Comparison of ENCODE assay signal across 1 cellular context in genomic region chr6:3742426-3743344, GRCh38.
A peak's percentile ranks its signal among the peaks of the same experiment; 100 is the strongest.
TF ChIP-seq lines count a peak whose summit lies in the region.

No MANE protein-coding gene starts in this region.

TF ChIP-seq in HepG2, 621 proteins besides CTCF, POLR2A, EP300 and RAD21 (continued from another document and continues in another):
- no peak for TF ChIP-seq IKZF4 (CRISPR knock-in tag; IDR thresholded peaks at IDR 0.05; ENCODE audit: borderline replicate concordance, low read depth, not compliant biosample characterization)
- no peak for TF ChIP-seq ZNF468 (CRISPR knock-in tag; IDR thresholded peaks at IDR 0.05)
- TF ChIP-seq KDM1A (CRISPR knock-in tag; IDR thresholded peaks at IDR 0.05), result peak; percentile 43; the same call in 1 of the 2 replicates
- no peak for TF ChIP-seq ZNF225 (CRISPR knock-in tag; IDR thresholded peaks at IDR 0.05)
- no peak for TF ChIP-seq RNF2 (conservative IDR thresholded peaks at IDR 0.05; ENCODE audit: low read depth)
- no peak for TF ChIP-seq ZNF3 (CRISPR knock-in tag; IDR thresholded peaks at IDR 0.05)
- TF ChIP-seq ZNF878 (CRISPR knock-in tag; IDR thresholded peaks at IDR 0.05), result 0 out of 2 replicates have a peak, but pooled peaks have one; percentile 58
- no peak for TF ChIP-seq HMGXB3 (CRISPR knock-in tag; IDR thresholded peaks at IDR 0.05; ENCODE audit: borderline replicate concordance)
- TF ChIP-seq GPBP1L1 (CRISPR knock-in tag; IDR thresholded peaks at IDR 0.05), result no peak
- TF ChIP-seq NFKB2 (CRISPR knock-in tag; IDR thresholded peaks at IDR 0.05; ENCODE audit: borderline replicate concordance), result peak; percentile 30; the same call in 1 of the 2 replicates
- TF ChIP-seq ZSCAN20 (CRISPR knock-in tag; IDR thresholded peaks at IDR 0.05; ENCODE audit: borderline replicate concordance), result 0 out of 2 replicates have a peak, but pooled peaks have one; percentile 54
- 0 out of 2 replicates have a peak, but pooled peaks have one; percentile 38 for TF ChIP-seq BRCA1 (CRISPR knock-in tag; IDR thresholded peaks at IDR 0.05)
- peak; percentile 63 for TF ChIP-seq FOXP4 (CRISPR knock-in tag; IDR thresholded peaks at IDR 0.05)
- peak; percentile 14 for TF ChIP-seq FOXO1 (CRISPR knock-in tag; IDR thresholded peaks at IDR 0.05)
- no peak for TF ChIP-seq IRF1 (CRISPR knock-in tag; IDR thresholded peaks at IDR 0.05; ENCODE audit: low read depth)
- no peak for TF ChIP-seq E2F1 (CRISPR knock-in tag; IDR thresholded peaks at IDR 0.05)
- TF ChIP-seq ZNF326 (CRISPR knock-in tag; IDR thresholded peaks at IDR 0.05; ENCODE audit: borderline replicate concordance), result no peak; the same call in 1 of the 2 replicates
- no peak for TF ChIP-seq RORA (CRISPR knock-in tag; IDR thresholded peaks at IDR 0.05)
- peak in 1 of 2 experiments; percentile 11; a peak in 1 of 4 replicates for TF ChIP-seq ATF4 (CRISPR knock-in tag; IDR thresholded peaks at IDR 0.05)
- peak in 1 of 2 experiments; percentile 74; a peak in 2 of 4 replicates for TF ChIP-seq KLF16 (CRISPR knock-in tag; IDR thresholded peaks at IDR 0.05)
- TF ChIP-seq ESRRA (CRISPR knock-in tag; IDR thresholded peaks at IDR 0.05; ENCODE audit: low read depth), result no peak; the same call in 1 of the 2 replicates
- TF ChIP-seq ZBTB42 (CRISPR knock-in tag; IDR thresholded peaks at IDR 0.05), result no peak
- TF ChIP-seq ZBTB20 (CRISPR knock-in tag; IDR thresholded peaks at IDR 0.05; ENCODE audit: borderline replicate concordance, low read depth), result no peak
- no peak for TF ChIP-seq ZNF720 (CRISPR knock-in tag; IDR thresholded peaks at IDR 0.05)
- TF ChIP-seq POLR2G (IDR thresholded peaks at IDR 0.05; ENCODE audit: low read depth, low read length), result peak; percentile 33; the same call in 1 of the 2 replicates
- no peak for TF ChIP-seq ZNF280B (CRISPR knock-in tag; IDR thresholded peaks at IDR 0.05; ENCODE audit: borderline replicate concordance)
- TF ChIP-seq AGO2 (optimal IDR thresholded peaks at IDR 0.05; ENCODE audit: low read depth, low read length), result no peak
- peak; percentile 71 for TF ChIP-seq ASH2L (IDR thresholded peaks at IDR 0.05; ENCODE audit: insufficient read length, low read depth, low read length)
- TF ChIP-seq ZZZ3 (CRISPR knock-in tag; IDR thresholded peaks at IDR 0.05; ENCODE audit: borderline replicate concordance), result no peak
- no peak for TF ChIP-seq ZNF142 (CRISPR knock-in tag; IDR thresholded peaks at IDR 0.05)
- peak; percentile 80 for TF ChIP-seq ZNF687 (CRISPR knock-in tag; IDR thresholded peaks at IDR 0.05)
- no peak for TF ChIP-seq MED8 (CRISPR knock-in tag; IDR thresholded peaks at IDR 0.05; ENCODE audit: insufficient replicate concordance)
- no peak for TF ChIP-seq ZNF253 (CRISPR knock-in tag; IDR thresholded peaks at IDR 0.05; ENCODE audit: borderline replicate concordance)
- TF ChIP-seq CBX5 (CRISPR knock-in tag; IDR thresholded peaks at IDR 0.05; ENCODE audit: borderline replicate concordance), result no peak; the same call in 1 of the 2 replicates
- TF ChIP-seq ZNF816 (CRISPR knock-in tag; IDR thresholded peaks at IDR 0.05; ENCODE audit: borderline replicate concordance), result no peak
